Comparison of ENCODE assay signal across 7 cellular contexts in genomic region chr6:125197795-125198269, GRCh38. TPM values are rescaled to one million over a fixed set of nuclear protein-coding genes. Genes with fewer than 3 reads are reported as not detected.
A peak's percentile ranks its signal among the peaks of the same experiment; 100 is the strongest.
DNase-seq lines count a peak whose midpoint lies in the region; ATAC-seq and TF ChIP-seq lines count a peak whose summit lies in the region.

No MANE protein-coding gene starts in this region.

- H3K27me3 ChIP-seq in brain microvascular endothelial cell (replicated peaks) (no peaks in the 10 kb centered on the region), thyroid gland (no peaks in the 10 kb centered on the region)

- peak; percentile 91 for ATAC-seq in left colon
- ATAC-seq in HG02759 (IDR thresholded peaks at IDR 0.05; ENCODE audit: unreplicated experiment): no peak

- TF ChIP-seq CTCF in brain microvascular endothelial cell (IDR thresholded peaks at IDR 0.05; ENCODE audit: low read depth, low read length, missing control alignments): no peak
- TF ChIP-seq CTCF in thyroid gland (IDR thresholded peaks at IDR 0.05): no peak

- in situ Hi-C loops in brain microvascular endothelial cell (cut with HindIII; ENCODE audit: low pct_ligation_motif_present, low sequenced_read_pairs): no loop called here

- H3K27ac ChIP-seq in brain microvascular endothelial cell (no peak overlapping the region), thyroid gland (peak overlapping the region; percentile 56 to 91 (median 79))

- WGBS in thyroid gland, 2 donors: 20 to 24% methylated on average over 3 of the region's 3 CpGs

- intact Hi-C loops in left colon (cut with DNase I, micrococcal nuclease): no loop called here
- intact Hi-C loops in thyroid gland (cut with DNase I): no loop called here

- peaks cover 33 to 62% of the 10 kb centered on the region in 2 donors for H3K4me1 ChIP-seq in thyroid gland

- H3K9me3 ChIP-seq in thyroid gland: no peaks in the 10 kb centered on the region

- H3K36me3 ChIP-seq in brain microvascular endothelial cell (replicated peaks) (no peaks in the 10 kb centered on the region), thyroid gland (no peaks in the 10 kb centered on the region)

- TF ChIP-seq POLR2A in thyroid gland (IDR thresholded peaks at IDR 0.05): peak in 1 of 2 donors; percentile 39

- DNase-seq in LHCN-M2 (ENCODE audit: low read depth): peak; percentile 85
- DNase-seq in brain microvascular endothelial cell: peak; percentile 42
- peak; percentile 64 to 82 for DNase-seq in left colon
- peak; percentile 88 to 90 for DNase-seq in thyroid gland
- no peak for DNase-seq in SIG-M5 treated with dmso at 0.1 percent for 504 hours (lab: John Stamatoyannopoulos, UW; ENCODE audit: unreplicated experiment)
- DNase-seq in NCI-H1048 (lab: John Stamatoyannopoulos, UW): no peak

- no peak overlapping the region for H3K4me3 ChIP-seq in brain microvascular endothelial cell (ENCODE audit: low read depth, low read length)
- no peak overlapping the region for H3K4me3 ChIP-seq in thyroid gland (replicated peaks in 1 of 3)

RNA-seq across cellular contexts. Expression of gene TPD52L1, which starts 44.3 kb away (rescaled TPM):
- total RNA-seq in LHCN-M2 (2014; rRNA removed) (0.83 and 1.5 TPM in 2 replicates), left colon (10 to 100 TPM; 11.4 to 15.8 TPM), thyroid gland (100 to 1,000 TPM; 182 to 392 (median 293) TPM)
- 12.7 TPM for polyA plus RNA-seq in LHCN-M2 (2012)

Comparison
In these comparisons a context has a peak if more than half of its experiments do, and no peak if none do; other contexts are left out.
1. DNase-seq: peak in LHCN-M2 (single experiment), brain microvascular endothelial cell (single experiment), left colon (2 of 2) and thyroid gland (2 of 2); none in SIG-M5 treated with dmso at 0.1 percent for 504 hours (single experiment) and NCI-H1048 (single experiment).
2. RNA of gene TPD52L1, which starts 44.3 kb away (total RNA-seq): 182 to 392 TPM in thyroid gland; 11.4 to 15.8 TPM in left colon and 0.83 to 1.5 TPM in LHCN-M2; every median in the first group is over 10 times any median in the second.